10 cellular contexts compared by ENCODE assay signal in the genomic region with DNA sequence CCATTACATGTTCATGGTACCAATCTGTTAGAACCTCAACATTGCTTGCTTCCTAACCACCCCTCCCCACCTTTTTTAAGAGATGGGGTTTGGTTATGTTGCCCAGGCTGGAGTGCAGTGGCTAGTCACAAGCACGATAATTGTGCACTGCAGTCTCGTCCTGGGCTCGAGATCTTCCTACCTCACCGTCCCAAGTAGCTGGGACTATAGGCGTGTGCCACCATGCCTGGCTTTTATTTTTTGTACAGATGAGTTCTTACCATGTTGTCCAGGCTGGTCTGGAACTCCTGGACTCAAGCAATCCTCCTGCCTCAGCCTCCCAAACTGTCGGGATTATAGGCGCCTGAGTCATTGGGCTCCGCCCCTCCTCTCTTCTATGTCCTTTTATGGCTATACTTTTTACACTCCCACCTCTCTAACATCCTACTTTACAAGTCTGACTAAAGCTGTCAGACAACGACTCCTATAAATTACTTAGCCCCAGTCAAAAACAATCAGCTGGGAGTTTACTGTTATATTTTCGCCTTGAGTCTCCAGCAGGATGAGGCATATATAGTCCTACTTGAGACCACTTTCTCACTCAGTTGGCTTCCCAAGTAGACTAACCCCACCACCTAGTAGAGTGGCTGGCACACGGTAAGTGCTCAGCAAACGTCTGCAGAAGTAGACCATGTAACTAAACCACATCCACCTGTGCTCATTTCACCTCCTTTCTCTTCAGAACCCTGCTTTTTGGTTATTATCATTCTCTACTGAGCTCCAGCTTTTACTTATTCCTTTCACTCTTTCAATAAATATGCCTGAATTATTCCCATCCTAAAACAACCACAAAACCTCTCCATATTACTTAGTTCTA. TPM values are rescaled to one million over a fixed set of nuclear protein-coding genes. Genes with fewer than 3 reads are reported as not detected.
DNase-seq lines count a peak whose midpoint lies in the region; ATAC-seq and TF ChIP-seq lines count a peak whose summit lies in the region.
"Had no signal": no experiment of that assay in that cellular context is flagged by ENCODE, and none has a peak within 500 bp of the region (broad histone marks: within the 10 kb centered on the region; RNA-seq: fewer than 3 reads in every experiment).

No MANE protein-coding gene starts in this region.

- peak overlapping the region; percentile 40 for H3K27ac ChIP-seq in Panc1 (ENCODE audit: low read length)
- peak overlapping the region; percentile 91 for H3K27ac ChIP-seq in colonic mucosa
- peak overlapping the region in 7 of 8 donors; percentile 1 to 97 (median 90) for H3K27ac ChIP-seq in spleen
- no peak overlapping the region for H3K27ac ChIP-seq in osteoblast (ENCODE audit: low read depth, low read length)

- no peak overlapping the region for H3K4me3 ChIP-seq in Panc1 (ENCODE audit: low read depth in 2 of 2, low read length in 2 of 2)
- H3K4me3 ChIP-seq in colonic mucosa = no peak overlapping the region
- H3K4me3 ChIP-seq in spleen = no peak overlapping the region
- H3K4me3 ChIP-seq in osteoblast (ENCODE audit: insufficient read depth, low read length) = no peak overlapping the region

- ATAC-seq in Panc1 = no peak

- H3K9me3 ChIP-seq in Panc1 (ENCODE audit: control insufficient read depth, insufficient read depth, low read depth, low read length) (no peaks in the 10 kb centered on the region), colonic mucosa (no peaks in the 10 kb centered on the region), spleen (no peaks in the 10 kb centered on the region), osteoblast (ENCODE audit: low read depth, low read length) (no peaks in the 10 kb centered on the region)

- H2AFZ ChIP-seq in osteoblast (ENCODE audit: low read length) = no peak overlapping the region

- CTCF ChIA-PET in Panc1 (lab: Charles Lee) = no interaction called here
- CTCF ChIA-PET in GM10248 (lab: Yijun Ruan, JAX) = interaction anchor here (2.1 to 15.3 kb wide), 4 partner anchors 10 to 54 kb away, joined by 5 to 151 read pairs (median 10); a partner anchor contains a TSS

- DNase-seq in DMS53 (lab: John Stamatoyannopoulos, UW) = peak; percentile 30
- no peak for DNase-seq in DMS53 treated with DMSO at 0.1 percent for 48 hours (lab: John Stamatoyannopoulos, UW; ENCODE audit: unreplicated experiment)
- no peak for DNase-seq in Panc1 (ENCODE audit: low read depth, low spot score)
- no peak for DNase-seq in colonic mucosa
- no peak for DNase-seq in spleen
- no peak for DNase-seq in osteoblast (ENCODE audit: insufficient read length, low spot score, missing footprints)
- no peak for DNase-seq in GM10248 (ENCODE audit: extremely low spot score)
- DNase-seq in iPS-NIHi7 (ENCODE audit: extremely low spot score) = no peak
- DNase-seq: KBM-7, kidney glomerular epithelial cell had no signal

- TSS peak; percentile 23 for BruUV-seq in Panc1 (replicated peaks; lab: Mats Ljungman, UMichigan)

- H3K27me3 ChIP-seq in Panc1 (ENCODE audit: control insufficient read depth, insufficient read depth, low read length) (no peaks in the 10 kb centered on the region), colonic mucosa (no peaks in the 10 kb centered on the region), spleen (replicated peaks in 1 of 7) (no peaks in the 10 kb centered on the region), osteoblast (ENCODE audit: insufficient read depth, low read length) (no peaks in the 10 kb centered on the region)

- POLR2A ChIA-PET in Panc1 (lab: Charles Lee) (interaction anchor here (0.6 kb wide), 2 partner anchors 15 to 27 kb away, joined by 3 to 11 read pairs; no protein-coding TSS in a partner anchor), GM10248 (lab: Yijun Ruan, JAX) (interaction anchor here (0.6 to 1.2 kb wide), 2 partner anchors 36 to 46 kb away, joined by 3 read pairs; a partner anchor contains a TSS)

- H3K79me2 ChIP-seq in osteoblast (ENCODE audit: insufficient read depth, low read length) = peaks cover 5% of the 10 kb centered on the region

- no peak overlapping the region for H3K9ac ChIP-seq in colonic mucosa (ENCODE audit: low read depth in 2 of 2, low read length in 2 of 2)

- no peak for TF ChIP-seq POLR2A in spleen (IDR thresholded peaks at IDR 0.05)

- in situ Hi-C loops in Panc1 (cut with HindIII; ENCODE audit: low pct_unique_long_range_greater_than_20kb, low sequenced_read_pairs) = no loop called here

- no peaks in the 10 kb centered on the region for H4K20me1 ChIP-seq in osteoblast (ENCODE audit: insufficient read depth, low read length)

- H3K4me2 ChIP-seq in osteoblast (ENCODE audit: insufficient read depth, low read length) = no peak overlapping the region

- H3K36me3 ChIP-seq in Panc1 (ENCODE audit: control insufficient read depth, insufficient read depth, low read length) = peaks cover 6% of the 10 kb centered on the region; the same call in 1 of the 2 replicates
- no peaks in the 10 kb centered on the region for H3K36me3 ChIP-seq in colonic mucosa
- peaks cover 0 to 54% (median 20%) of the 10 kb centered on the region in 6 donors for H3K36me3 ChIP-seq in spleen
- H3K36me3 ChIP-seq in osteoblast (ENCODE audit: insufficient read depth, low read length) = peaks cover 29% of the 10 kb centered on the region

- intact Hi-C loops in Panc1 (cut with micrococcal nuclease; ENCODE audit: unreplicated experiment) = no loop called here
- intact Hi-C loops in colonic mucosa (cut with DNase I) = no loop called here
- intact Hi-C loops in spleen (cut with DNase I; ENCODE audit: low total_unique reads) = no loop called here

- H3K4me1 ChIP-seq in Panc1 (ENCODE audit: control insufficient read depth, insufficient read depth, low read length) = peaks cover 20% of the 10 kb centered on the region
- H3K4me1 ChIP-seq in colonic mucosa = peaks cover 36% of the 10 kb centered on the region
- H3K4me1 ChIP-seq in spleen = peaks cover 38 to 94% (median 67%) of the 10 kb centered on the region in 6 donors
- H3K4me1 ChIP-seq in osteoblast (ENCODE audit: insufficient read depth, low read length) = peaks cover 51% of the 10 kb centered on the region

- TF ChIP-seq CTCF in Panc1 (IDR thresholded peaks at IDR 0.05) (no peak), colonic mucosa (IDR thresholded peaks at IDR 0.05) (no peak), spleen (IDR thresholded peaks at IDR 0.05 in 8 of 11, conservative IDR thresholded peaks at IDR 0.05 in 3 of 11) (no peak), osteoblast (IDR thresholded peaks at IDR 0.05; ENCODE audit: extremely low read depth, low read depth, low read length) (no peak), GM10248 (IDR thresholded peaks at IDR 0.05; ENCODE audit: control extremely low read depth, extremely low read depth, low read depth, missing control alignments) (no peak)

- 80 to 83% (median 83%) methylated on average over 12 of the region's 12 CpGs for whole genome bisulfite sequencing in spleen, 5 donors

RNA-seq across cellular contexts. Expression of a gene that starts 13.8 kb away (rescaled TPM):
- total RNA-seq in Panc1 (2021; ENCODE audit: unreplicated experiment) (207 TPM), colonic mucosa (100 to 1,000 TPM; 199 to 227 TPM), spleen (100 to 1,000 TPM in 6 of 7 donors, 10 to 100 TPM in 1; 97.0 to 153 (median 135) TPM), osteoblast (63.1 and 66.6 TPM in 2 replicates)
- polyA plus RNA-seq in Panc1 (2012; ENCODE audit: insufficient read length) = 208 TPM
- 100 to 1,000 TPM in 2 of 3 donors, 10 to 100 TPM in 1; 96.3 to 127 (median 107) TPM for polyA plus RNA-seq in spleen

RNA-seq across cellular contexts. Expression of a gene that starts 36.2 kb away (rescaled TPM):
- total RNA-seq in Panc1 (2021; ENCODE audit: unreplicated experiment) (126 TPM), colonic mucosa (100 to 1,000 TPM; 151 to 285 TPM), spleen (100 to 1,000 TPM; 261 to 435 (median 336) TPM), osteoblast (168 and 176 TPM in 2 replicates)
- polyA plus RNA-seq in Panc1 (2012; ENCODE audit: insufficient read length) = 76.7 TPM
- polyA plus RNA-seq in spleen = 100 to 1,000 TPM in 1 of 3 donors, 10 to 100 TPM in 2; 75.8 to 118 (median 85.9) TPM
